Comparison of ENCODE assay signal across 8 cellular contexts in the genomic region with DNA sequence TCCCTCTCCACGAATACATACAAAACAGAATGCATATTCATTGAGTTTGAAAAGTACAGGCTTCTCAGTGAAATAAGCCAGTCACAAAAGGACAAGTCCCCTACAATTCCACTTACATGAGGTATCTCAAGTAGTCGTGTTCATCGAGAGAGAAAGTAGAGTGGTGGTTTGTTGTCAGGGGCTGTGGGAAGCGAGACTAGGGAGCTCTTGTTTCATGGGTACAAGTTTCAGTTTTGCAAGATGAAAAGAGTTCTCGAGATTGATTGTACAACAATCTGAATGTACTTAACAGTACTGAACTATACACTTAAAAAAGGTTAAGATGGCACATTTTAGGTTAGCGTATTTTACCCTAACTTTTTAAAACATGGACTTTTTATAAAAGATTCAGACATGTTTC.
DNase-seq lines count a peak whose midpoint lies in the region; ATAC-seq and TF ChIP-seq lines count a peak whose summit lies in the region.

No MANE protein-coding gene starts in this region.

- no peak for TF ChIP-seq CTCF in activated CD8-positive, alpha-beta T cell treated with anti-CD3 and anti-CD28 coated beads for 36 hours (IDR thresholded peaks at IDR 0.05)

- peaks cover 47% of the 10 kb centered on the region for H3K27me3 Mint-ChIP-seq in activated CD8-positive, alpha-beta memory T cell treated with anti-CD3 and anti-CD28 coated beads, Interleukin-2, amount 10 ng/mL, durations not matched to agents 7 days and 5 days
- peaks cover 7% of the 10 kb centered on the region for H3K27me3 Mint-ChIP-seq in activated CD8-positive, alpha-beta T cell treated with anti-CD3 and anti-CD28 coated beads for 36 hours

- peak overlapping the region; percentile 30 for H3K4me3 Mint-ChIP-seq in activated CD8-positive, alpha-beta memory T cell treated with anti-CD3 and anti-CD28 coated beads, Interleukin-2, amount 10 ng/mL, durations not matched to agents 7 days and 5 days
- H3K4me3 Mint-ChIP-seq in activated CD8-positive, alpha-beta T cell treated with anti-CD3 and anti-CD28 coated beads for 36 hours = peak overlapping the region; percentile 45

- CTCF ChIA-PET in activated CD8-positive, alpha-beta memory T cell treated with anti-CD3 and anti-CD28 coated beads, Interleukin-2, amount 10 ng/mL, durations not matched to agents 7 days and 5 days (lab: Charles Lee) = interaction anchor here (0.6 to 1.2 kb wide), 4 partner anchors 9 to 50 kb away, joined by 3 to 4 read pairs (median 4); no protein-coding TSS in a partner anchor
- CTCF ChIA-PET in activated CD8-positive, alpha-beta T cell treated with anti-CD3 and anti-CD28 coated beads for 36 hours (lab: Charles Lee) = interaction anchor here (1.1 to 1.6 kb wide), 4 partner anchors 9 to 25 kb away, joined by 3 to 6 read pairs (median 4); no protein-coding TSS in a partner anchor

- peaks cover 30% of the 10 kb centered on the region for H3K4me1 Mint-ChIP-seq in activated CD8-positive, alpha-beta memory T cell treated with anti-CD3 and anti-CD28 coated beads, Interleukin-2, amount 10 ng/mL, durations not matched to agents 7 days and 5 days
- H3K4me1 Mint-ChIP-seq in activated CD8-positive, alpha-beta T cell treated with anti-CD3 and anti-CD28 coated beads for 36 hours (ENCODE audit: low read depth) = peaks cover 36% of the 10 kb centered on the region

- no peaks in the 10 kb centered on the region for H3K36me3 Mint-ChIP-seq in activated CD8-positive, alpha-beta memory T cell treated with anti-CD3 and anti-CD28 coated beads, Interleukin-2, amount 10 ng/mL, durations not matched to agents 7 days and 5 days
- no peaks in the 10 kb centered on the region for H3K36me3 Mint-ChIP-seq in activated CD8-positive, alpha-beta T cell treated with anti-CD3 and anti-CD28 coated beads for 36 hours (ENCODE audit: low read depth)

- intact Hi-C loops in activated CD8-positive, alpha-beta T cell treated with anti-CD3 and anti-CD28 coated beads for 36 hours (cut with micrococcal nuclease) = no loop called here

- peak overlapping the region; percentile 8 for H3K27ac Mint-ChIP-seq in activated CD8-positive, alpha-beta memory T cell treated with anti-CD3 and anti-CD28 coated beads, Interleukin-2, amount 10 ng/mL, durations not matched to agents 7 days and 5 days
- peak overlapping the region; percentile 56 for H3K27ac Mint-ChIP-seq in activated CD8-positive, alpha-beta T cell treated with anti-CD3 and anti-CD28 coated beads for 36 hours

- no peaks in the 10 kb centered on the region for H3K9me3 Mint-ChIP-seq in activated CD8-positive, alpha-beta memory T cell treated with anti-CD3 and anti-CD28 coated beads, Interleukin-2, amount 10 ng/mL, durations not matched to agents 7 days and 5 days (ENCODE audit: low read depth)
- H3K9me3 Mint-ChIP-seq in activated CD8-positive, alpha-beta T cell treated with anti-CD3 and anti-CD28 coated beads for 36 hours = no peaks in the 10 kb centered on the region

- ATAC-seq in activated CD8-positive, alpha-beta memory T cell treated with anti-CD3 and anti-CD28 coated beads, Interleukin-2, amount 10 ng/mL, durations not matched to agents 7 days and 5 days = peak; percentile 75
- peak; percentile 84 for ATAC-seq in HG02885 (IDR thresholded peaks at IDR 0.05; ENCODE audit: poor library complexity, unreplicated experiment)
- peak; percentile 86 for ATAC-seq in activated CD8-positive, alpha-beta T cell treated with anti-CD3 and anti-CD28 coated beads for 36 hours
- ATAC-seq in SK-N-SH treated with all-trans-retinoic acid at 6 μM for 48 hours = no peak

- DNase-seq in activated CD8-positive, alpha-beta memory T cell treated with anti-CD3 and anti-CD28 coated beads, Interleukin-2, amount 10 ng/mL, durations not matched to agents 7 days and 5 days = peak; percentile 78
- DNase-seq in activated CD8-positive, alpha-beta memory T cell treated with anti-CD3 and anti-CD28 coated beads, Interleukin-2, amount 50 U/mL, for 48 hours = no peak
- peak; percentile 75 for DNase-seq in activated CD8-positive, alpha-beta T cell treated with anti-CD3 and anti-CD28 coated beads for 36 hours
- DNase-seq in stimulated activated naive CD4-positive, alpha-beta T cell treated with Interleukin-2 at 50 U/mL for 16 hours (lab: John Stamatoyannopoulos, UW) = peak; percentile 48
- DNase-seq in DMS53 (lab: John Stamatoyannopoulos, UW) (no peak), GF-D8 (lab: John Stamatoyannopoulos, UW) (no peak)

- POLR2A ChIA-PET in activated CD8-positive, alpha-beta T cell treated with anti-CD3 and anti-CD28 coated beads for 36 hours (lab: Charles Lee) = interaction anchor here (0.9 to 1.4 kb wide), 2 partner anchors 23 to 73 kb away, joined by 3 to 4 read pairs; no protein-coding TSS in a partner anchor

TF ChIP-seq in SK-N-SH treated with all-trans-retinoic acid at 6 μM for 48 hours, 23 proteins besides CTCF, POLR2A, EP300 and RAD21:
- TF ChIP-seq TCF4 (CRISPR knock-in tag; IDR thresholded peaks at IDR 0.05; ENCODE audit: borderline replicate concordance) = no peak

Comparison
In these comparisons a context has a peak if more than half of its experiments do, and no peak if none do; other contexts are left out.
1. DNase-seq: peak in activated CD8-positive, alpha-beta memory T cell treated with anti-CD3 and anti-CD28 coated beads, Interleukin-2, amount 10 ng/mL, durations not matched to agents 7 days and 5 days (single experiment), activated CD8-positive, alpha-beta T cell treated with anti-CD3 and anti-CD28 coated beads for 36 hours (single experiment) and stimulated activated naive CD4-positive, alpha-beta T cell treated with Interleukin-2 at 50 U/mL for 16 hours (single experiment); none in activated CD8-positive, alpha-beta memory T cell treated with anti-CD3 and anti-CD28 coated beads, Interleukin-2, amount 50 U/mL, for 48 hours (single experiment), DMS53 (single experiment) and GF-D8 (single experiment).